In the genomic region with DNA sequence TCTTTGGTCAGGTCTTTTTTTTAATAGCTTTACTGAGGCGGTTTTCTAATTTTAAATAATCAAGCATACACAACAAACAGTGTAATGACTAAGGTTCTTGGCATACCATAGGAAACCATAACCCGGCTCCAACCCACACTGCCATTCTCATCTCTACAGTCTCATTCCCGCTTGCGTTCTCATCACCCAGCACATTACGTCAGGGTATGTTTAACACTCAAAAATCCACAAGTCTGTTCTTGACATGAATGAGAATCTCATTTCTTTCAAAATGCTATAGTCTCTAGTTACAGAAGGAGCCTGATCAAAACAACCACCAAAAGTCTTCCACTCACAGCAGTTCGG, we compare ENCODE assay signal across 8 cellular contexts. TPM values are rescaled to one million over a fixed set of nuclear protein-coding genes. Genes with fewer than 3 reads are reported as not detected.
DNase-seq lines count a peak whose midpoint lies in the region; ATAC-seq and TF ChIP-seq lines count a peak whose summit lies in the region.

No MANE protein-coding gene starts in this region.

- H3K9me3 ChIP-seq in breast epithelium (no peaks in the 10 kb centered on the region), lower lobe of right lung (no peaks in the 10 kb centered on the region), testis (no peaks in the 10 kb centered on the region)

- H3K4me1 ChIP-seq in breast epithelium (no peaks in the 10 kb centered on the region), lower lobe of right lung (peaks cover 8% of the 10 kb centered on the region), testis (peaks cover 5% of the 10 kb centered on the region)

- 2 to 3% methylated on average over 6 of the region's 6 CpGs for WGBS in testis, 2 donors

- TF ChIP-seq CTCF in AG09319 (IDR thresholded peaks at IDR 0.05; ENCODE audit: low read depth, low read length) (no peak), breast epithelium (IDR thresholded peaks at IDR 0.05) (no peak), lower lobe of right lung (IDR thresholded peaks at IDR 0.05) (no peak), testis (IDR thresholded peaks at IDR 0.05) (no peak)

- H3K36me3 ChIP-seq in breast epithelium (no peaks in the 10 kb centered on the region), lower lobe of right lung (no peaks in the 10 kb centered on the region), testis (ENCODE audit: low read depth, missing control alignments) (no peaks in the 10 kb centered on the region)

- ATAC-seq in GM18498 (IDR thresholded peaks at IDR 0.05; ENCODE audit: unreplicated experiment) (peak; percentile 30), HG02852 (IDR thresholded peaks at IDR 0.05; ENCODE audit: unreplicated experiment) (peak; percentile 21), lower lobe of right lung (peak in 1 of 2 donors; percentile 2)

- H3K27me3 ChIP-seq in breast epithelium (no peaks in the 10 kb centered on the region), lower lobe of right lung (ENCODE audit: low read depth) (no peaks in the 10 kb centered on the region), testis (no peaks in the 10 kb centered on the region)

- peak overlapping the region; percentile 63 to 86 for H3K27ac ChIP-seq in breast epithelium
- H3K27ac ChIP-seq in lower lobe of right lung = peak overlapping the region; percentile 85
- peak overlapping the region; percentile 88 to 91 for H3K27ac ChIP-seq in testis

- TF ChIP-seq POLR2A in breast epithelium (IDR thresholded peaks at IDR 0.05) (no peak), testis (IDR thresholded peaks at IDR 0.05) (no peak)

- intact Hi-C loops in breast epithelium (cut with DNase I; ENCODE audit: low total_unique reads) = no loop called here
- intact Hi-C loops in lower lobe of right lung (cut with DNase I) = no loop called here
- intact Hi-C loops in testis (cut with DNase I; ENCODE audit: low total_unique reads) = no loop called here

- peak overlapping the region; percentile 53 to 73 (median 65) for H3K4me3 ChIP-seq in breast epithelium
- peak overlapping the region; percentile 74 for H3K4me3 ChIP-seq in lower lobe of right lung
- H3K4me3 ChIP-seq in testis = peak overlapping the region; percentile 62 to 67

- DNase-seq in AG09319 (ENCODE audit: extremely low read depth, low read depth) = peak; percentile 29
- DNase-seq in NCI-H226 = peak; percentile 36
- DNase-seq in breast epithelium (ENCODE audit: low spot score in 2 of 2) = no peak
- no peak for DNase-seq in lower lobe of right lung
- peak; percentile 21 for DNase-seq in testis
- DNase-seq in cerebellar nuclear complex (lab: John Stamatoyannopoulos, UW) = no peak

RNA-seq across cellular contexts. Expression of gene C5orf34, which starts 0.5 kb away (rescaled TPM):
- total RNA-seq in breast epithelium (10 to 100 TPM in 1 of 3 donors, 1 to 10 TPM in 2; 1.8 to 12.9 (median 3.3) TPM), lower lobe of right lung (1.4 TPM), testis (1 to 10 TPM; 8.5 to 8.9 TPM)
- 5.5 TPM for polyA plus RNA-seq in testis (ENCODE audit: insufficient read depth, low read depth, low replicate concordance)

RNA-seq across cellular contexts. Expression of gene TMEM267, which starts 30.8 kb away (rescaled TPM):
- 10 to 100 TPM; 11.7 to 21.7 (median 16.1) TPM for total RNA-seq in breast epithelium
- 12.7 TPM for total RNA-seq in lower lobe of right lung
- total RNA-seq in testis = 10 to 100 TPM in 1 of 2 donors, 1 to 10 TPM in 1; 8.1 to 21.0 TPM
- 8.3 TPM for polyA plus RNA-seq in testis (ENCODE audit: insufficient read depth, low read depth, low replicate concordance)

RNA-seq across cellular contexts. Expression of gene PAIP1, which starts 42.4 kb away (rescaled TPM):
- total RNA-seq in breast epithelium = 100 to 1,000 TPM in 1 of 3 donors, 10 to 100 TPM in 2; 70.5 to 104 (median 94.1) TPM
- 71.9 TPM for total RNA-seq in lower lobe of right lung
- total RNA-seq in testis = 100 to 1,000 TPM; 103 to 117 TPM
- polyA plus RNA-seq in testis (ENCODE audit: insufficient read depth, low read depth, low replicate concordance) = 135 TPM

Comparison
In these comparisons a context has a peak if more than half of its experiments do, and no peak if none do; other contexts are left out.
1. DNase-seq: peak in AG09319 (single experiment), NCI-H226 (single experiment) and testis (single experiment); none in breast epithelium (0 of 2), lower lobe of right lung (single experiment) and cerebellar nuclear complex (0 of 2).
2. Peak in every context shown above with its lines, with median percentiles within 50 percentile points of each other: H3K27ac ChIP-seq and H3K4me3 ChIP-seq.